1 cellular context compared by ENCODE assay signal in the genomic region with DNA sequence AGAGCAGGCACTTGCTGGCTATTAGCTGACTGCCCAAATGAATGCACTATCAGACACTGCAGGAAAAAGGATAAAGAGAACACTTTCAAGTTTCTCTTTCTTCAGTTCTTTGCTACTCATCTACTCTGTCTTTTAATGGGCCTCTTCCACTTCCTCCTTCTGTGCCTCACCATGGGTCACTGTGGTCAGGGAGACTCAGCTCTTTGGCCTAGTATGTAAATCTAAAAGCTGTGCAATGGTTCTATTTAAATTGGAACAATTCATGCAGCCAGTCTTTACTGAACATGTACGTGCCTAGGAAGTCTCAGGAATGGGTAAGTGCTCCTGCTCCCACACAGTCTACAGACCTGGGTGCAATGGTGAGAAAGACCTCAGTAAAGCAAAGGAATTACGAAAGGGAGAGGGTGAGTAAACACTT.
TF ChIP-seq lines count a peak whose summit lies in the region.

No MANE protein-coding gene starts in this region.

TF ChIP-seq in SK-N-SH treated with all-trans-retinoic acid at 6 μM for 48 hours, 23 proteins besides CTCF, POLR2A, EP300 and RAD21 (continued from another document):
- TF ChIP-seq, protein P1, sequence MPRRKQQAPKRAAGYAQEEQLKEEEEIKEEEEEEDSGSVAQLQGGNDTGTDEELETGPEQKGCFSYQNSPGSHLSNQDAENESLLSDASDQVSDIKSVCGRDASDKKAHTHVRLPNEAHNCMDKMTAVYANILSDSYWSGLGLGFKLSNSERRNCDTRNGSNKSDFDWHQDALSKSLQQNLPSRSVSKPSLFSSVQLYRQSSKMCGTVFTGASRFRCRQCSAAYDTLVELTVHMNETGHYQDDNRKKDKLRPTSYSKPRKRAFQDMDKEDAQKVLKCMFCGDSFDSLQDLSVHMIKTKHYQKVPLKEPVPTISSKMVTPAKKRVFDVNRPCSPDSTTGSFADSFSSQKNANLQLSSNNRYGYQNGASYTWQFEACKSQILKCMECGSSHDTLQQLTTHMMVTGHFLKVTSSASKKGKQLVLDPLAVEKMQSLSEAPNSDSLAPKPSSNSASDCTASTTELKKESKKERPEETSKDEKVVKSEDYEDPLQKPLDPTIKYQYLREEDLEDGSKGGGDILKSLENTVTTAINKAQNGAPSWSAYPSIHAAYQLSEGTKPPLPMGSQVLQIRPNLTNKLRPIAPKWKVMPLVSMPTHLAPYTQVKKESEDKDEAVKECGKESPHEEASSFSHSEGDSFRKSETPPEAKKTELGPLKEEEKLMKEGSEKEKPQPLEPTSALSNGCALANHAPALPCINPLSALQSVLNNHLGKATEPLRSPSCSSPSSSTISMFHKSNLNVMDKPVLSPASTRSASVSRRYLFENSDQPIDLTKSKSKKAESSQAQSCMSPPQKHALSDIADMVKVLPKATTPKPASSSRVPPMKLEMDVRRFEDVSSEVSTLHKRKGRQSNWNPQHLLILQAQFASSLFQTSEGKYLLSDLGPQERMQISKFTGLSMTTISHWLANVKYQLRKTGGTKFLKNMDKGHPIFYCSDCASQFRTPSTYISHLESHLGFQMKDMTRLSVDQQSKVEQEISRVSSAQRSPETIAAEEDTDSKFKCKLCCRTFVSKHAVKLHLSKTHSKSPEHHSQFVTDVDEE (CRISPR knock-in tag; IDR thresholded peaks at IDR 0.05), result no peak
TF ChIP-seq in SK-N-SH treated with all-trans-retinoic acid at 6 μM for 48 hours: peak in this region for 0.
